In genomic region chr7:39086638-39087360, GRCh38 we compare ENCODE assay signal across 19 cellular contexts.
"Had no signal": no experiment of that assay in that cellular context is flagged by ENCODE, and none has a peak within 500 bp of the region (broad histone marks: within the 10 kb centered on the region; RNA-seq: fewer than 3 reads in every experiment).

No MANE protein-coding gene starts in this region.

- H3K36me3 ChIP-seq: breast epithelium, gastrocnemius medialis, heart right ventricle, right atrium auricular region, transverse colon had no signal

- H3K4me3 ChIP-seq: breast epithelium, gastrocnemius medialis, skin epidermis, transverse colon had no signal

- H3K4me1 ChIP-seq: breast epithelium, gastrocnemius medialis, right atrium auricular region, transverse colon had no signal

- H3K27ac ChIP-seq: breast epithelium, gastrocnemius medialis, skin epidermis, transverse colon had no signal

- H3K27me3 ChIP-seq: gastrocnemius medialis, right atrium auricular region had no signal

- ATAC-seq: activated naive CD8-positive, alpha-beta T cell treated with anti-CD3 and anti-CD28 coated beads, Interleukin-2, amount 50 U/mL, for 24 hours; gastrocnemius medialis; heart right ventricle; natural killer cell treated with Interleukin-12 subunit alpha and Interleukin-12 subunit beta and Interleukin-15 and Interleukin-18, amount 100 ng/mL, for 72 hours had no signal

- DNase-seq: activated CD4-positive, alpha-beta T cell treated with anti-CD3 and anti-CD28 coated beads, Interleukin-2, amount 50 U/mL, for 4 hours; activated naive CD4-positive, alpha-beta T cell treated with anti-CD3 and anti-CD28 coated beads for 36 hours; activated naive CD8-positive, alpha-beta T cell treated with anti-CD3 and anti-CD28 coated beads, Interleukin-2, amount 50 U/mL, for 24 hours; activated T-cell treated with anti-CD3 and anti-CD28 coated beads, Interleukin-2, amount 50 U/mL, for 1 hour; aorta; dermis blood vessel endothelial cell; endodermal cell; gastrocnemius medialis; heart right ventricle; mesendoderm; stimulated activated CD4-positive, alpha-beta T cell treated with anti-CD3 and anti-CD28 coated beads, Interleukin-4, amount 100 ng/mL, for 4 hours; stimulated activated CD8-positive, alpha-beta memory T cell treated with anti-CD3 and anti-CD28 coated beads, Interleukin-4, amount 100 ng/mL, for 48 hours; stimulated activated naive CD4-positive, alpha-beta T cell treated with Interleukin-2 at 50 U/mL for 16 hours; substantia nigra; transverse colon had no signal

- H3K9me3 ChIP-seq: breast epithelium, gastrocnemius medialis, heart right ventricle, right atrium auricular region, transverse colon had no signal
